ENCODE assay signal across 20 cellular contexts in the genomic region with DNA sequence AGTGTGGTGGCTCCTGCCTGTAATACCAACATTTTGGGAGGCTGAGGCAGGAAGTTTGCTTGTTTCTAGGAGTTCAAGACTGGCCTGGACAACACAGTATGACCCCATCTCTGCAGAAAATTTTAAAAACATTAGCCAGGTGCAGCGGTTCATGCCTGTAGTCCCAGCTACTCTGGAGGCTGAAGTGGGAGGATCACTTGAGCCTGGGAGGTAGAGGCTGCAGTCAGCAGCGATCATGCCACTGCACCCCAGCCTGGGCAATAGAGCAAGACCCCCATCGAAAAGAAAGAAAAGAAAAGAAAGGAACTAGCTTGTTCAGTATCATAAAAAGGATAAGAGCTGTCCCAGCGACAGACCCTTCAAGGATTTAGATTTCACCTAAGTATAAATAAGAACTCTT. TPM values are rescaled to one million over a fixed set of nuclear protein-coding genes. Genes with fewer than 3 reads are reported as not detected.
DNase-seq lines count a peak whose midpoint lies in the region; ATAC-seq, FAIRE-seq and TF ChIP-seq lines count a peak whose summit lies in the region.
"Had no signal": no experiment of that assay in that cellular context is flagged by ENCODE, and none has a peak within 500 bp of the region (broad histone marks: within the 10 kb centered on the region; RNA-seq: fewer than 3 reads in every experiment).

No MANE protein-coding gene starts in this region.

- H3K4me3 ChIP-seq in HEK293 (ENCODE audit: low read depth, low read length), result no peak overlapping the region
- no peak overlapping the region for H3K4me3 ChIP-seq in K562
- no peak overlapping the region for H3K4me3 ChIP-seq in testis
- H3K4me3 ChIP-seq: A549; BLaER1 treated with 17β-estradiol and CSF1 and Interleukin-3, amounts not matched to agents 10 nM and 100 nM had no signal

- no peaks in the 10 kb centered on the region for H3K79me2 ChIP-seq in K562 (ENCODE audit: control insufficient read depth, insufficient read depth, low read length)

- no peak for DNase-seq in K562 (ENCODE audit: extremely low read depth in 1 of 4, low spot score in 3 of 4)
- DNase-seq in posterior vena cava (ENCODE audit: low spot score), result peak; percentile 13
- DNase-seq in testis, result no peak
- no peak for DNase-seq in activated naive CD4-positive, alpha-beta T cell treated with anti-CD3 and anti-CD28 coated beads, Interleukin-2, amount 50 U/mL, for 16 hours
- DNase-seq: AML-193; Caco-2; Calu3; CD4-positive, alpha-beta T cell; CD8-positive, alpha-beta T cell; DMS79 treated with DMSO at 0.1 percent for 48 hours; GF-D8 had no signal

- H3K9me1 ChIP-seq in K562 (ENCODE audit: control insufficient read depth, insufficient read depth, low read length), result no peaks in the 10 kb centered on the region

- in situ Hi-C loops in K562 (cut with MboI), result no loop called here

- TF ChIP-seq RAD21 in K562 (CRISPR knock-in tag; conservative IDR thresholded peaks at IDR 0.05 in 1 of 2, IDR thresholded peaks at IDR 0.05 in 1 of 2), result no peak

- H3K36me3 ChIP-seq in HEK293 (ENCODE audit: control insufficient read depth in 2 of 2, insufficient read depth in 1 of 2, low read length in 2 of 2), result no peaks in the 10 kb centered on the region
- no peaks in the 10 kb centered on the region for H3K36me3 ChIP-seq in K562 (ENCODE audit: control insufficient read depth, insufficient read depth, low read length)
- no peaks in the 10 kb centered on the region for H3K36me3 ChIP-seq in testis (ENCODE audit: low read depth, missing control alignments)
- H3K36me3 ChIP-seq: BLaER1 treated with 17β-estradiol and CSF1 and Interleukin-3, amounts not matched to agents 10 nM and 100 nM had no signal

- no peak overlapping the region for H3K27ac ChIP-seq in HEK293 (ENCODE audit: extremely low read depth, low read depth, low read length)
- no peak overlapping the region for H3K27ac ChIP-seq in K562 (ENCODE audit: extremely low read depth, low read depth, low read length)
- no peak overlapping the region for H3K27ac ChIP-seq in testis
- H3K27ac ChIP-seq: 22Rv1; A549; BLaER1 treated with 17β-estradiol and CSF1 and Interleukin-3, amounts not matched to agents 10 nM and 100 nM; C4-2B had no signal

- TF ChIP-seq CTCF in HEK293 (tag by site-specific recombination; IDR thresholded peaks at IDR 0.05) (no peak), K562 (IDR thresholded peaks at IDR 0.05 in 2 of 3, conservative IDR thresholded peaks at IDR 0.05 in 1 of 3; ENCODE audit: insufficient read depth in 2 of 3, low read depth in 1 of 3, low read length in 3 of 3) (no peak), testis (IDR thresholded peaks at IDR 0.05) (no peak)

- TF ChIP-seq POLR2A in K562 (conservative IDR thresholded peaks at IDR 0.05), result no peak
- TF ChIP-seq POLR2A in testis (IDR thresholded peaks at IDR 0.05), result no peak

- H3K4me1 ChIP-seq in HEK293 (ENCODE audit: control insufficient read depth, insufficient read depth, low read length) (no peaks in the 10 kb centered on the region), K562 (replicated peaks in 1 of 2; ENCODE audit: control insufficient read depth in 2 of 2, insufficient read depth in 2 of 2, low read length in 2 of 2) (no peaks in the 10 kb centered on the region), testis (no peaks in the 10 kb centered on the region)
- H3K4me1 ChIP-seq: A549, Caco-2 had no signal

- H3K4me2 ChIP-seq in K562 (ENCODE audit: insufficient read depth, low read length), result no peak overlapping the region
- H3K4me2 ChIP-seq: A549; BLaER1 treated with 17β-estradiol and CSF1 and Interleukin-3, amounts not matched to agents 10 nM and 100 nM had no signal

- H3K27me3 ChIP-seq in K562 (ENCODE audit: control insufficient read depth in 2 of 2, insufficient read depth in 2 of 2, low read length in 2 of 2) (peaks cover 35 to 46% of the 10 kb centered on the region in 2 experiments), testis (no peaks in the 10 kb centered on the region)
- H3K27me3 ChIP-seq: BLaER1 treated with 17β-estradiol and CSF1 and Interleukin-3, amounts not matched to agents 10 nM and 100 nM had no signal

- H2AFZ ChIP-seq in K562 (ENCODE audit: low read depth, low read length), result no peak overlapping the region

- H4K20me1 ChIP-seq in K562 (replicated peaks; ENCODE audit: control insufficient read depth, insufficient read depth, low read length), result 0 out of 2 replicates have a peak, but pooled peaks cover 3% of the 10 kb centered on the region
- H4K20me1 ChIP-seq: BLaER1 treated with 17β-estradiol and CSF1 and Interleukin-3, amounts not matched to agents 10 nM and 100 nM had no signal

- H3K9me3 ChIP-seq in HEK293 (ENCODE audit: control insufficient read depth, insufficient read depth, low read depth, low read length) (no peaks in the 10 kb centered on the region), K562 (replicated peaks; ENCODE audit: control insufficient read depth, insufficient read depth, low read depth, low read length) (no peaks in the 10 kb centered on the region), testis (no peaks in the 10 kb centered on the region)
- H3K9me3 ChIP-seq: A549, Caco-2 had no signal

- no peak overlapping the region for H3K9ac ChIP-seq in K562 (ENCODE audit: insufficient read depth in 1 of 2, low read depth in 2 of 2, low read length in 2 of 2)
- H3K9ac ChIP-seq: BLaER1 treated with 17β-estradiol and CSF1 and Interleukin-3, amounts not matched to agents 10 nM and 100 nM had no signal

- TF ChIP-seq EP300 in K562 (IDR thresholded peaks at IDR 0.05; ENCODE audit: low read length), result no peak

- intact Hi-C loops in K562 (cut with micrococcal nuclease) (no loop called here), posterior vena cava (cut with DNase I) (no loop called here), testis (cut with DNase I; ENCODE audit: low total_unique reads) (loop anchor here (5.0 kb wide), 1 partner anchor 220 kb away; no protein-coding TSS in a partner anchor)

- CTCF ChIA-PET in HEK293 (lab: Yijun Ruan, JAX), result interaction anchor here (0.8 to 1.1 kb wide), 3 partner anchors 9 to 527 kb away, joined by 3 to 4 read pairs (median 3); no protein-coding TSS in a partner anchor
- CTCF ChIA-PET in K562 (lab: Yijun Ruan, JAX; ENCODE audit: low intra/inter-chr PET ratio), result no interaction called here

- BruUV-seq in K562 (replicated peaks; lab: Mats Ljungman, UMichigan), result no TSS peak

- FAIRE-seq in K562 (lab: Jason Lieb, UNC), result no peak
- FAIRE-seq: A549, D721Med, G401.6, GM12891, GM19239 had no signal

- POLR2A ChIA-PET in HEK293 (lab: Yijun Ruan, JAX) (no interaction called here), K562 (lab: Yijun Ruan, JAX) (interaction anchor here (0.7 to 1.2 kb wide), 2 partner anchors 15 to 22 kb away, joined by 3 read pairs; no protein-coding TSS in a partner anchor)

- WGBS in K562 (ENCODE audit: insufficient coverage, low coverage, missing lambda C conversion rate), result 2% methylated on average over 4 of the region's 4 CpGs
- WGBS in testis, 2 donors, result 86 to 93% methylated on average over 4 of the region's 4 CpGs

- no peak for ATAC-seq in K562
- ATAC-seq: A549; CD8-positive, alpha-beta T cell had no signal

TF ChIP-seq in HEK293, 187 proteins besides CTCF, POLR2A, EP300 and RAD21:
- no peak for TF ChIP-seq ZSCAN16 (tag by site-specific recombination; IDR thresholded peaks at IDR 0.05)
- no peak for TF ChIP-seq ZNF433 (tag by site-specific recombination; IDR thresholded peaks at IDR 0.05; ENCODE audit: low read depth)
- no peak for TF ChIP-seq ZNF140 (tag by site-specific recombination; IDR thresholded peaks at IDR 0.05)
- TF ChIP-seq ZNF121 (tag by site-specific recombination; IDR thresholded peaks at IDR 0.05), result peak; percentile 82

TF ChIP-seq in K562, 482 proteins besides CTCF, POLR2A, EP300 and RAD21:
- no peak for TF ChIP-seq MAFF (IDR thresholded peaks at IDR 0.05; ENCODE audit: low read length)
- peak; percentile 41 for TF ChIP-seq ZNF121 (CRISPR knock-in tag; conservative IDR thresholded peaks at IDR 0.05)

RNA-seq across cellular contexts. Expression of a gene that starts 18.1 kb away (rescaled TPM):
- total RNA-seq in K562 (2011; cell fraction: chromatin; rRNA removed; ENCODE audit: low replicate concordance), result 53.1 and 87.3 TPM in 2 replicates
- total RNA-seq in K562 (2011; cell fraction: nucleolus; rRNA removed), result 27.2 and 28.4 TPM in 2 replicates
- total RNA-seq in K562 (2011; cell fraction: nucleoplasm; rRNA removed), result 25.3 and 37.4 TPM in 2 replicates
- 128 and 147 TPM in 2 replicates for total RNA-seq in K562 (2014; rRNA removed)
- 96.3 and 105 TPM in 2 replicates for total RNA-seq in K562 (2014; rRNA removed; fragmentation: Illumina TruSeq; extraction: Trizol)
- 79.9 and 82.3 TPM in 2 replicates for total RNA-seq in K562 (2015; rRNA removed; fragmentation: Illumina TruSeq; extraction: Trizol)
- total RNA-seq in K562 (2021), result 61.6 and 62.0 TPM in 2 replicates
- 74.1 and 130 TPM in 2 replicates for polyA plus RNA-seq in K562 (2011; rRNA removed)
- 42.2 and 78.7 TPM in 2 replicates for polyA plus RNA-seq in K562 (2011; cell fraction: cytosol; rRNA removed)
- polyA plus RNA-seq in K562 (2011; cell fraction: nucleus; rRNA removed), result 33.2 and 39.5 TPM in 2 replicates
- 31.2 and 61.0 TPM in 2 replicates for polyA plus RNA-seq in K562 (2012)
- 93.5 and 111 TPM in 2 replicates for polyA plus RNA-seq in K562 (2014; fragmentation: Illumina TruSeq; extraction: Trizol)
- polyA plus RNA-seq in K562 (2014; fragmentation: Nextera tagmentation; extraction: Ambion mirVana), result 100 to 1,000 TPM; 267 to 401 TPM
- 76.7 and 78.3 TPM in 2 replicates for polyA plus RNA-seq in K562 (2014; rRNA removed)
- polyA minus RNA-seq in K562 (2011; rRNA and poly(A)+ RNA removed), result 107 and 157 TPM in 2 replicates
- 44.9 and 48.8 TPM in 2 replicates for polyA minus RNA-seq in K562 (2011; cell fraction: cytosol; rRNA and poly(A)+ RNA removed)
- 21.3 and 33.4 TPM in 2 replicates for polyA minus RNA-seq in K562 (2011; cell fraction: nucleus; rRNA and poly(A)+ RNA removed)
- total RNA-seq in posterior vena cava, result 10 to 100 TPM; 24.6 to 32.5 TPM
- 10 to 100 TPM; 65.7 to 90.4 TPM for total RNA-seq in testis
- polyA plus RNA-seq in testis (ENCODE audit: insufficient read depth, low read depth, low replicate concordance), result 55.7 TPM
